Comparison of ENCODE assay signal across 19 cellular contexts in genomic region chr9:112354081-112354743, GRCh38.
"Had no signal": no experiment of that assay in that cellular context is flagged by ENCODE, and none has a peak within 500 bp of the region (broad histone marks: within the 10 kb centered on the region; RNA-seq: fewer than 3 reads in every experiment).

No MANE protein-coding gene starts in this region.

- H3K9me3 Mint-ChIP-seq: dendritic cell treated with granulocyte-macrophage colony-stimulating factor and Interleukin-4, amounts not matched to agents 40 ng/mL and 50 ng/mL, for 4 days; natural killer cell treated with Interleukin-12 subunit alpha and Interleukin-12 subunit beta and Interleukin-15 and Interleukin-18, amount 100 ng/mL, for 72 hours; type B pancreatic cell had no signal

- H3K36me3 Mint-ChIP-seq: activated CD8-positive, alpha-beta memory T cell treated with anti-CD3 and anti-CD28 coated beads, Interleukin-2, amount 10 ng/mL, durations not matched to agents 7 days and 5 days; natural killer cell treated with Interleukin-12 subunit alpha and Interleukin-12 subunit beta and Interleukin-15 and Interleukin-18, amount 100 ng/mL, for 72 hours; type B pancreatic cell had no signal

- H3K27me3 Mint-ChIP-seq: natural killer cell treated with Interleukin-12 subunit alpha and Interleukin-12 subunit beta and Interleukin-15 and Interleukin-18, amount 100 ng/mL, for 72 hours; progenitor cell of endocrine pancreas; type B pancreatic cell had no signal

- ATAC-seq: activated CD4-positive, CD25-positive, alpha-beta regulatory T cell treated with anti-CD3 and anti-CD28 coated beads, Interleukin-2, amount 50 U/mL, for 24 hours; activated CD8-positive, alpha-beta memory T cell treated with anti-CD3 and anti-CD28 coated beads, Interleukin-2, amount 10 ng/mL, durations not matched to agents 7 days and 5 days; left ventricle myocardium superior; natural killer cell treated with Interleukin-12 subunit alpha and Interleukin-12 subunit beta and Interleukin-15 and Interleukin-18, amount 100 ng/mL, for 72 hours; right cardiac atrium; stimulated activated naive CD8-positive, alpha-beta T cell treated with anti-CD3 and anti-CD28 coated beads, Interleukin-15, Interleukin-2, amounts not matched to agents 100 U/mL and 50 U/mL, for 24 hours had no signal

- DNase-seq: activated CD4-positive, alpha-beta T cell treated with anti-CD3 and anti-CD28 coated beads, Interleukin-2, amount 50 U/mL, for 4 hours; activated CD8-positive, alpha-beta memory T cell treated with anti-CD3 and anti-CD28 coated beads, Interleukin-2, amount 10 ng/mL, durations not matched to agents 7 days and 5 days; activated gamma-delta T cell; activated T-cell treated with anti-CD3 and anti-CD28 coated beads, Interleukin-2, amount 50 U/mL, for 48 hours; cerebellar nuclear complex; effector memory CD4-positive, alpha-beta T cell; foreskin fibroblast; hippocampal formation; kidney; left ventricle myocardium superior; mesenchymal stem cell; occipital lobe; right cardiac atrium; stimulated activated naive CD8-positive, alpha-beta T cell treated with anti-CD3 and anti-CD28 coated beads, Interleukin-15, Interleukin-2, amounts not matched to agents 100 U/mL and 50 U/mL, for 24 hours had no signal

- H3K27ac Mint-ChIP-seq: dendritic cell treated with granulocyte-macrophage colony-stimulating factor and Interleukin-4, amounts not matched to agents 40 ng/mL and 50 ng/mL, for 4 days; progenitor cell of endocrine pancreas; type B pancreatic cell had no signal

- H3K4me3 Mint-ChIP-seq: activated CD8-positive, alpha-beta memory T cell treated with anti-CD3 and anti-CD28 coated beads, Interleukin-2, amount 10 ng/mL, durations not matched to agents 7 days and 5 days; dendritic cell treated with granulocyte-macrophage colony-stimulating factor and Interleukin-4, amounts not matched to agents 40 ng/mL and 50 ng/mL, for 4 days; type B pancreatic cell had no signal
